Comparison of ENCODE assay signal across 7 cellular contexts in the genomic region with DNA sequence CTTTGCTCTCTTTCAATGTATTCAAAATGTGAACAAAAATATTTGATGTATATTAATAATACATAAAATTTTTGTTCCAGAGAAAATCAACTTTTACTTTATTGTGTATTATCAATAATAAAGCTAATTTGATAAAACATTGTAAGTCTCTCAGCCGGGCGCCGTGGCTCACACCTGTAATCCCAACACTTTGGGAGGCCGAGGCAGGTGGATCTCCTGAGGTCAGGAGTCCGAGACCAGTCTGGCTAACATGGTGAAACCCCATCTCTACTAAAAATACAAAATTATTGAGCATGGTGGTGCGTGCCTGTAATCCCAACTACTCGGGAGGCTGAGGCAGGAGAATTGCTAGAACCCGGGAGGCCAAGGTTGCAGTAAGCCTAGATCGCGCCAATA. TPM values are rescaled to one million over a fixed set of nuclear protein-coding genes. Genes with fewer than 3 reads are reported as not detected.
DNase-seq lines count a peak whose midpoint lies in the region; ATAC-seq and TF ChIP-seq lines count a peak whose summit lies in the region.
"Not testable (repeated sequence)": the region's sequence is repeated elsewhere in the genome, so short reads cannot be mapped to it uniquely, and the experiment has no call there.

No MANE protein-coding gene starts in this region.

- H3K4me3 ChIP-seq in Peyer's patch (peak overlapping the region in 1 of 4 donors; percentile 75), heart right ventricle (peak overlapping the region in 8 of 10 donors; percentile 4 to 94 (median 83)), smooth muscle cell (peak overlapping the region; percentile 94)

- H3K9me3 ChIP-seq in Peyer's patch; heart right ventricle; smooth muscle cell (replicated peaks; ENCODE audit: low read depth): not testable (repeated sequence)

- peak; percentile 8 for ATAC-seq in GM21737 (IDR thresholded peaks at IDR 0.05; ENCODE audit: unreplicated experiment)
- ATAC-seq in heart right ventricle = not testable (repeated sequence)

- H3K27me3 Mint-ChIP-seq in activated T-helper 2 cell treated with anti-CD3 and anti-CD28 coated beads, Interferon-gamma antibody, Interleukin-2, Interleukin-4, amounts not matched to agents 10 μg/mL and 5 μg/mL and 100 μg/mL, durations not matched to agents 14 hours and 24 hours and 36 hours (ENCODE audit: low read depth); chondrocyte (ENCODE audit: low read depth); nephron (ENCODE audit: low read depth): not testable (repeated sequence)

- WGBS in heart right ventricle, 2 donors = 88 to 89% methylated on average over 10 of the region's 10 CpGs
- 95% methylated on average over 10 of the region's 10 CpGs for WGBS in smooth muscle cell (ENCODE audit: low lambda C conversion rate)

- DNase-seq in Peyer's patch; activated T-helper 2 cell treated with anti-CD3 and anti-CD28 coated beads, Interferon-gamma antibody, Interleukin-2, Interleukin-4, amounts not matched to agents 10 μg/mL and 5 μg/mL and 100 μg/mL, durations not matched to agents 14 hours and 24 hours and 36 hours (ENCODE audit: low spot score); chondrocyte (ENCODE audit: low spot score); heart right ventricle; smooth muscle cell (lab: John Stamatoyannopoulos, UW; ENCODE audit: unreplicated experiment): not testable (repeated sequence)

- not testable (repeated sequence) for TF ChIP-seq CTCF in Peyer's patch (IDR thresholded peaks at IDR 0.05); chondrocyte (IDR thresholded peaks at IDR 0.05); heart right ventricle (IDR thresholded peaks at IDR 0.05); nephron (IDR thresholded peaks at IDR 0.05; ENCODE audit: unreplicated experiment in 3 of 3); smooth muscle cell (IDR thresholded peaks at IDR 0.05; ENCODE audit: borderline replicate concordance, insufficient read depth, poor library complexity, severe bottlenecking)

- H3K4me2 ChIP-seq in smooth muscle cell = peak overlapping the region; percentile 90

- H3K36me3 Mint-ChIP-seq in activated T-helper 2 cell treated with anti-CD3 and anti-CD28 coated beads, Interferon-gamma antibody, Interleukin-2, Interleukin-4, amounts not matched to agents 10 μg/mL and 5 μg/mL and 100 μg/mL, durations not matched to agents 14 hours and 24 hours and 36 hours (ENCODE audit: low read depth) = peaks cover 43% of the 10 kb centered on the region
- H3K36me3 Mint-ChIP-seq in chondrocyte (ENCODE audit: low read depth) = not testable (repeated sequence)
- H3K36me3 Mint-ChIP-seq in nephron (ENCODE audit: low read depth) = peaks cover 65% of the 10 kb centered on the region

- not testable (repeated sequence) for H3K4me1 Mint-ChIP-seq in activated T-helper 2 cell treated with anti-CD3 and anti-CD28 coated beads, Interferon-gamma antibody, Interleukin-2, Interleukin-4, amounts not matched to agents 10 μg/mL and 5 μg/mL and 100 μg/mL, durations not matched to agents 14 hours and 24 hours and 36 hours (ENCODE audit: low read depth); nephron
- H3K4me1 Mint-ChIP-seq in chondrocyte (ENCODE audit: low read depth) = peaks cover 31% of the 10 kb centered on the region

- H3K9me3 Mint-ChIP-seq in activated T-helper 2 cell treated with anti-CD3 and anti-CD28 coated beads, Interferon-gamma antibody, Interleukin-2, Interleukin-4, amounts not matched to agents 10 μg/mL and 5 μg/mL and 100 μg/mL, durations not matched to agents 14 hours and 24 hours and 36 hours = peaks cover 51% of the 10 kb centered on the region
- H3K9me3 Mint-ChIP-seq in chondrocyte (ENCODE audit: low read depth) = not testable (repeated sequence)
- peaks cover 24% of the 10 kb centered on the region for H3K9me3 Mint-ChIP-seq in nephron

- H4K20me1 ChIP-seq in smooth muscle cell (ENCODE audit: low read depth) = peaks cover 34% of the 10 kb centered on the region

- H3K27ac Mint-ChIP-seq in activated T-helper 2 cell treated with anti-CD3 and anti-CD28 coated beads, Interferon-gamma antibody, Interleukin-2, Interleukin-4, amounts not matched to agents 10 μg/mL and 5 μg/mL and 100 μg/mL, durations not matched to agents 14 hours and 24 hours and 36 hours = not testable (repeated sequence)
- peak overlapping the region; percentile 100 for H3K27ac Mint-ChIP-seq in chondrocyte (ENCODE audit: unreplicated experiment)
- H3K27ac Mint-ChIP-seq in nephron = peak overlapping the region; percentile 99 to 100 (median 100)

- H3K9ac ChIP-seq in smooth muscle cell (ENCODE audit: low read depth) = not testable (repeated sequence)

- H3K4me1 ChIP-seq in Peyer's patch (peaks cover 0 to 38% (median 10%) of the 10 kb centered on the region in 4 donors), heart right ventricle (peaks cover 7 to 42% (median 34%) of the 10 kb centered on the region in 9 donors), smooth muscle cell (ENCODE audit: low read depth) (peaks cover 21% of the 10 kb centered on the region)

- H3K36me3 ChIP-seq in Peyer's patch; smooth muscle cell (ENCODE audit: low read depth): not testable (repeated sequence)
- peaks cover 0 to 12% (median 0%) of the 10 kb centered on the region in 9 donors for H3K36me3 ChIP-seq in heart right ventricle

- intact Hi-C loops in activated T-helper 2 cell treated with anti-CD3 and anti-CD28 coated beads, Interferon-gamma antibody, Interleukin-2, Interleukin-4, amounts not matched to agents 10 μg/mL and 5 μg/mL and 100 μg/mL, durations not matched to agents 14 hours and 24 hours and 36 hours (cut with micrococcal nuclease) = loop anchor here (10.0 kb wide), 2 partner anchors 121 to 359 kb away; partner anchors contain the start of gene ZNF681
- intact Hi-C loops in heart right ventricle (cut with DNase I) = loop anchor here in 3 of 10 donors (10.0 kb wide), 3 partner anchors 121 to 689 kb away; partner anchors contain the start of gene ZNF254 (in 1 of the 3)

- peak overlapping the region; percentile 89 for H2AFZ ChIP-seq in smooth muscle cell (ENCODE audit: low read depth)

- peaks cover 52% of the 10 kb centered on the region for H3K79me2 ChIP-seq in smooth muscle cell (ENCODE audit: low read depth)

- TF ChIP-seq POLR2A in Peyer's patch (IDR thresholded peaks at IDR 0.05) = not testable (repeated sequence)

- not testable (repeated sequence) for H3F3A ChIP-seq in smooth muscle cell (ENCODE audit: low read depth)

- H3K27ac ChIP-seq in Peyer's patch (peak overlapping the region; percentile 12 to 97 (median 62)), heart right ventricle (peak overlapping the region in 9 of 10 donors; percentile 53 to 98 (median 95)), smooth muscle cell (ENCODE audit: low read depth) (peak overlapping the region; percentile 97)

- peak overlapping the region; percentile 30 for H3K4me3 Mint-ChIP-seq in activated T-helper 2 cell treated with anti-CD3 and anti-CD28 coated beads, Interferon-gamma antibody, Interleukin-2, Interleukin-4, amounts not matched to agents 10 μg/mL and 5 μg/mL and 100 μg/mL, durations not matched to agents 14 hours and 24 hours and 36 hours (ENCODE audit: low read depth)
- peak overlapping the region; percentile 96 for H3K4me3 Mint-ChIP-seq in chondrocyte (ENCODE audit: unreplicated experiment)
- H3K4me3 Mint-ChIP-seq in nephron = peak overlapping the region; percentile 99 to 100 (median 100)

- H3K27me3 ChIP-seq in Peyer's patch; heart right ventricle; smooth muscle cell (ENCODE audit: low read depth): not testable (repeated sequence)

RNA-seq across cellular contexts. Expression of gene ZNF91, which starts 0.4 kb away (rescaled TPM):
- total RNA-seq in Peyer's patch (100 to 1,000 TPM; 171 to 214 (median 193) TPM), chondrocyte (18.1 to 31.7 TPM (median 19.9 TPM) in 3 replicates), heart right ventricle (100 to 1,000 TPM; 101 to 326 (median 158) TPM), smooth muscle cell (41.5 and 51.3 TPM in 2 replicates)
- 26.5 and 27.2 TPM in 2 replicates for total RNA-seq in activated T-helper 2 cell treated with anti-CD3 and anti-CD28 coated beads, Interferon-gamma antibody, Interleukin-2, Interleukin-4, amounts not matched to agents 10 μg/mL and 5 μg/mL and 100 μg/mL, durations not matched to agents 14 hours and 24 hours and 36 hours
- polyA plus RNA-seq in heart right ventricle (10 to 100 TPM in 1 of 2 donors, 1 to 10 TPM in 1; 5.1 to 28.3 TPM), smooth muscle cell (11.5 and 18.4 TPM in 2 replicates)

Comparison
In these comparisons a context has a peak if more than half of its experiments do, and no peak if none do; other contexts are left out.
1. H3K4me3 Mint-ChIP-seq: peak in every context shown above with its lines; median percentile 100 in nephron; 96 in chondrocyte; 30 in activated T-helper 2 cell treated with anti-CD3 and anti-CD28 coated beads, Interferon-gamma antibody, Interleukin-2, Interleukin-4, amounts not matched to agents 10 μg/mL and 5 μg/mL and 100 μg/mL, durations not matched to agents 14 hours and 24 hours and 36 hours.